Comparison of ENCODE assay signal across 1 cellular context in the genomic region with DNA sequence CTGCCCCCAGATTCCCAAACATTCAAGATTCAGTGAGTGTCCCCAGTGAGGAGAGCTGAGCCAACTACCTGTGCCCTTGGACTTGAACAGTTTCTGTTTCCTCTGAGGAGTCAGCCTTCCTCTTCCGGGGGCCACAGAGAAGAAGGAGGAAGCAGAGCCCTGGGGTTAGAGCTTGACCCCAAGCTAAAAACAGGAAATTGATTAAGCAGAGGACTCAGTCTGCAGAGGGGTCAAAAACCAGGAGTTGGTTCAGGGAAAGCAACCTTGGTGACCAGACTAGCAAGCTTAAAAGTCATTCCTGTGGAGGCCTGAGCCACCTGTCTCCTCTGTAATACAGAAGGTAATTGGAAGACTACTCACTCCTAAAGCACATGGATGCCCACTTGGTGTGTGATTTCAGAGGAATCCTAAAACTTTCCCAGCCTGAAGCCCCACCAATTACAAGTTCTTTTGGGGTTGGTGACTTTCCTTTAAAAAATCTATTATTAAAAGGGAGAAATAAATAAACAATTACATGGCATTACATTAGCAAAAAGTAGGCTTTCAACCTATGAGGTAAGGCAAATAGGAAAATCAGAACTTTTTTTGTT.
TF ChIP-seq lines count a peak whose summit lies in the region.

No MANE protein-coding gene starts in this region.

TF ChIP-seq in HepG2, 621 proteins besides CTCF, POLR2A, EP300 and RAD21 (continued from another document):
- TF ChIP-seq SRSF9 (IDR thresholded peaks at IDR 0.05; ENCODE audit: borderline replicate concordance, insufficient read depth, low read depth, low read length, poor library complexity, severe bottlenecking) (no peak), GLI4 (CRISPR knock-in tag; IDR thresholded peaks at IDR 0.05; ENCODE audit: borderline replicate concordance) (no peak), ELF3 (CRISPR knock-in tag; IDR thresholded peaks at IDR 0.05) (peak; percentile 97), SSRP1 (CRISPR knock-in tag; IDR thresholded peaks at IDR 0.05) (no peak), ZNF446 (CRISPR knock-in tag; IDR thresholded peaks at IDR 0.05) (no peak), TSC22D2 (CRISPR knock-in tag; IDR thresholded peaks at IDR 0.05; ENCODE audit: borderline replicate concordance) (no peak), ZC3H13 (CRISPR knock-in tag; IDR thresholded peaks at IDR 0.05) (no peak), HOXD1 (CRISPR knock-in tag; IDR thresholded peaks at IDR 0.05) (no peak), HCFC1 (IDR thresholded peaks at IDR 0.05; ENCODE audit: low read depth, low read length) (no peak), ZNF652 (CRISPR knock-in tag; IDR thresholded peaks at IDR 0.05; ENCODE audit: borderline replicate concordance, low read depth) (no peak; the same call in 1 of the 2 replicates)
- TF ChIP-seq, protein P1, sequence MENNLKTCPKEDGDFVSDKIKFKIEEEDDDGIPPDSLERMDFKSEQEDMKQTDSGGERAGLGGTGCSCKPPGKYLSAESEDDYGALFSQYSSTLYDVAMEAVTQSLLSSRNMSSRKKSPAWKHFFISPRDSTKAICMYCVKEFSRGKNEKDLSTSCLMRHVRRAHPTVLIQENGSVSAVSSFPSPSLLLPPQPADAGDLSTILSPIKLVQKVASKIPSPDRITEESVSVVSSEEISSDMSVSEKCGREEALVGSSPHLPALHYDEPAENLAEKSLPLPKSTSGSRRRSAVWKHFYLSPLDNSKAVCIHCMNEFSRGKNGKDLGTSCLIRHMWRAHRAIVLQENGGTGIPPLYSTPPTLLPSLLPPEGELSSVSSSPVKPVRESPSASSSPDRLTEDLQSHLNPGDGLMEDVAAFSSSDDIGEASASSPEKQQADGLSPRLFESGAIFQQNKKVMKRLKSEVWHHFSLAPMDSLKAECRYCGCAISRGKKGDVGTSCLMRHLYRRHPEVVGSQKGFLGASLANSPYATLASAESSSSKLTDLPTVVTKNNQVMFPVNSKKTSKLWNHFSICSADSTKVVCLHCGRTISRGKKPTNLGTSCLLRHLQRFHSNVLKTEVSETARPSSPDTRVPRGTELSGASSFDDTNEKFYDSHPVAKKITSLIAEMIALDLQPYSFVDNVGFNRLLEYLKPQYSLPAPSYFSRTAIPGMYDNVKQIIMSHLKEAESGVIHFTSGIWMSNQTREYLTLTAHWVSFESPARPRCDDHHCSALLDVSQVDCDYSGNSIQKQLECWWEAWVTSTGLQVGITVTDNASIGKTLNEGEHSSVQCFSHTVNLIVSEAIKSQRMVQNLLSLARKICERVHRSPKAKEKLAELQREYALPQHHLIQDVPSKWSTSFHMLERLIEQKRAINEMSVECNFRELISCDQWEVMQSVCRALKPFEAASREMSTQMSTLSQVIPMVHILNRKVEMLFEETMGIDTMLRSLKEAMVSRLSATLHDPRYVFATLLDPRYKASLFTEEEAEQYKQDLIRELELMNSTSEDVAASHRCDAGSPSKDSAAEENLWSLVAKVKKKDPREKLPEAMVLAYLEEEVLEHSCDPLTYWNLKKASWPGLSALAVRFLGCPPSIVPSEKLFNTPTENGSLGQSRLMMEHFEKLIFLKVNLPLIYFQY (CRISPR knock-in tag; IDR thresholded peaks at IDR 0.05; ENCODE audit: borderline replicate concordance) = no peak
- TF ChIP-seq, protein P2, sequence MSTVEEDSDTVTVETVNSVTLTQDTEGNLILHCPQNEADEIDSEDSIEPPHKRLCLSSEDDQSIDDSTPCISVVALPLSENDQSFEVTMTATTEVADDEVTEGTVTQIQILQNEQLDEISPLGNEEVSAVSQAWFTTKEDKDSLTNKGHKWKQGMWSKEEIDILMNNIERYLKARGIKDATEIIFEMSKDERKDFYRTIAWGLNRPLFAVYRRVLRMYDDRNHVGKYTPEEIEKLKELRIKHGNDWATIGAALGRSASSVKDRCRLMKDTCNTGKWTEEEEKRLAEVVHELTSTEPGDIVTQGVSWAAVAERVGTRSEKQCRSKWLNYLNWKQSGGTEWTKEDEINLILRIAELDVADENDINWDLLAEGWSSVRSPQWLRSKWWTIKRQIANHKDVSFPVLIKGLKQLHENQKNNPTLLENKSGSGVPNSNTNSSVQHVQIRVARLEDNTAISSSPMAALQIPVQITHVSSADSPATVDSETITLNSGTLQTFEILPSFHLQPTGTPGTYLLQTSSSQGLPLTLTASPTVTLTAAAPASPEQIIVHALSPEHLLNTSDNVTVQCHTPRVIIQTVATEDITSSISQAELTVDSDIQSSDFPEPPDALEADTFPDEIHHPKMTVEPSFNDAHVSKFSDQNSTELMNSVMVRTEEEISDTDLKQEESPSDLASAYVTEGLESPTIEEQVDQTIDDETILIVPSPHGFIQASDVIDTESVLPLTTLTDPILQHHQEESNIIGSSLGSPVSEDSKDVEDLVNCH (CRISPR knock-in tag; IDR thresholded peaks at IDR 0.05) = no peak
